Comparison of ENCODE assay signal across 1 cellular context in the genomic region with DNA sequence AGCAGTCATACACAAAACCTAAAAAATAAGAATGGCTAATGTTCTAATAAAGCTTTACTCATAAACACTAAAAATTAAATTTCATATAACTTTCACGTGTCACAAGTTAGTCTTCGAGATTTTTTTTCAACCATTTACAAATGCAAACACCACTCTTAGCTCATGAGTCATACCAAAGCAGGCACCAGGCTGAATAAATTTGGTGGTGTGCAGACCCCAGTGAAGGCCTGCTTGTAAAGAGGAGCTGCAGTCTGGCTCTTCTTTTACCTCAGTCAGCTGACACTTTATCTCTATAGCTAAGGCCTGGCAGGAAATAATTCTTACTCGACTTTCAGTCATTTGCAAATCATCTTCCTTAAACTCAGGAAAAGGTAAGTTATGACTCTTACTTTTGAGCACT.
A peak's percentile ranks its signal among the peaks of the same experiment; 100 is the strongest.
TF ChIP-seq lines count a peak whose summit lies in the region.

No MANE protein-coding gene starts in this region.

TF ChIP-seq in K562, 482 proteins besides CTCF, POLR2A, EP300 and RAD21:
- TF ChIP-seq, protein P1, sequence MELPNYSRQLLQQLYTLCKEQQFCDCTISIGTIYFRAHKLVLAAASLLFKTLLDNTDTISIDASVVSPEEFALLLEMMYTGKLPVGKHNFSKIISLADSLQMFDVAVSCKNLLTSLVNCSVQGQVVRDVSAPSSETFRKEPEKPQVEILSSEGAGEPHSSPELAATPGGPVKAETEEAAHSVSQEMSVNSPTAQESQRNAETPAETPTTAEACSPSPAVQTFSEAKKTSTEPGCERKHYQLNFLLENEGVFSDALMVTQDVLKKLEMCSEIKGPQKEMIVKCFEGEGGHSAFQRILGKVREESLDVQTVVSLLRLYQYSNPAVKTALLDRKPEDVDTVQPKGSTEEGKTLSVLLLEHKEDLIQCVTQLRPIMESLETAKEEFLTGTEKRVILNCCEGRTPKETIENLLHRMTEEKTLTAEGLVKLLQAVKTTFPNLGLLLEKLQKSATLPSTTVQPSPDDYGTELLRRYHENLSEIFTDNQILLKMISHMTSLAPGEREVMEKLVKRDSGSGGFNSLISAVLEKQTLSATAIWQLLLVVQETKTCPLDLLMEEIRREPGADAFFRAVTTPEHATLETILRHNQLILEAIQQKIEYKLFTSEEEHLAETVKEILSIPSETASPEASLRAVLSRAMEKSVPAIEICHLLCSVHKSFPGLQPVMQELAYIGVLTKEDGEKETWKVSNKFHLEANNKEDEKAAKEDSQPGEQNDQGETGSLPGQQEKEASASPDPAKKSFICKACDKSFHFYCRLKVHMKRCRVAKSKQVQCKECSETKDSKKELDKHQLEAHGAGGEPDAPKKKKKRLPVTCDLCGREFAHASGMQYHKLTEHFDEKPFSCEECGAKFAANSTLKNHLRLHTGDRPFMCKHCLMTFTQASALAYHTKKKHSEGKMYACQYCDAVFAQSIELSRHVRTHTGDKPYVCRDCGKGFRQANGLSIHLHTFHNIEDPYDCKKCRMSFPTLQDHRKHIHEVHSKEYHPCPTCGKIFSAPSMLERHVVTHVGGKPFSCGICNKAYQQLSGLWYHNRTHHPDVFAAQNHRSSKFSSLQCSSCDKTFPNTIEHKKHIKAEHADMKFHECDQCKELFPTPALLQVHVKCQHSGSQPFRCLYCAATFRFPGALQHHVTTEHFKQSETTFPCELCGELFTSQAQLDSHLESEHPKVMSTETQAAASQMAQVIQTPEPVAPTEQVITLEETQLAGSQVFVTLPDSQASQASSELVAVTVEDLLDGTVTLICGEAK (IDR thresholded peaks at IDR 0.05), result 0 out of 2 replicates have a peak, but pooled peaks have one; percentile 40
- TF ChIP-seq, protein P1 (CRISPR knock-in tag; IDR thresholded peaks at IDR 0.05), result no peak
- TF ChIP-seq ZNF143 (CRISPR knock-in tag; IDR thresholded peaks at IDR 0.05) (no peak), KDM1A (IDR thresholded peaks at IDR 0.05) (no peak)
